Comparison of ENCODE assay signal across 26 cellular contexts in the genomic region with DNA sequence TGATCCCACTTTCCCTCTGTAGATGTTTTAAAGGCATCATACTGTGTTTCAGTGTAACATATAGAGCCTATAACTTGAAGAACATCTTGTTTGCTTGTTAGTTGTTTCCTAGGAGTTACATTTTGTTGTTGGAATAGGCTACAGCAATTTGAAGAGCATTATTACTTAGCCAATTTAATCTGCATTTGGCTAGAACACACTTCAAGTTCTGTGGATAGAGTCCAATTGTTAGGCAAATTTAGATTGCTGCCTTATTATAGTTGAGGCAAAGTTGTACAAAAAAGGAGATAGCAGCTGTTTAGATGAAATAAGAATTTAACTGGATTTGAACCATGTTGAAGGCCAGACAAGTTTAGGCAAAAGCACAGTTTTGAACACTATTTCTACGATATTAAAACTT.
"Had no signal": no experiment of that assay in that cellular context is flagged by ENCODE, and none has a peak within 500 bp of the region (broad histone marks: within the 10 kb centered on the region; RNA-seq: fewer than 3 reads in every experiment).

No MANE protein-coding gene starts in this region.

- H3K27me3 ChIP-seq: MG63, SJCRH30 had no signal

- H3K4me1 Mint-ChIP-seq: T-cell had no signal

- H3K36me3 Mint-ChIP-seq: T-cell had no signal

- H2AFZ ChIP-seq: PC-9 had no signal

- H3K4me3 Mint-ChIP-seq: T-cell had no signal

- H3K4me1 ChIP-seq: SJCRH30 had no signal

- H3K9me3 ChIP-seq: MG63, SJCRH30 had no signal

- H3K27ac Mint-ChIP-seq: T-cell had no signal

- H3K9me3 Mint-ChIP-seq: T-cell had no signal

- H3K36me3 ChIP-seq: MG63, SJCRH30 had no signal

- H3K27me3 Mint-ChIP-seq: T-cell had no signal

- DNase-seq: Kasumi-1, MG63, NCI-H1048, NCI-H1105, NCI-H1417 treated with DMSO at 0.1 percent for 48 hours, NCI-H1436 treated with DMSO at 0.1 percent for 48 hours, NCI-H1694 treated with DMSO at 0.1 percent for 48 hours, NCI-H187 treated with DMSO at 0.1 percent for 48 hours, NCI-H2029, NCI-H2171 treated with DMSO at 0.1 percent for 48 hours, NCI-H2227 treated with DMSO at 0.1 percent for 48 hours, NCI-H345, NCI-H446, NCI-H510A treated with DMSO at 0.1 percent for 48 hours, NCI-H524 treated with DMSO at 0.1 percent for 48 hours, NCI-H526 treated with DMSO at 0.1 percent for 48 hours, NCI-H774, PC-9, SHP77, SIG-M5, SJCRH30, T-cell had no signal

- H3K27ac ChIP-seq: PC-9, RWPE1, SJCRH30, SK-N-MC had no signal

- H3K4me2 ChIP-seq: PC-9 had no signal

- ATAC-seq: Panc1, SK-N-SH treated with all-trans-retinoic acid at 6 μM for 48 hours, T-cell had no signal

- H3K4me3 ChIP-seq: MG63, PC-9, SJCRH30, SK-N-MC had no signal
